In the genomic region with DNA sequence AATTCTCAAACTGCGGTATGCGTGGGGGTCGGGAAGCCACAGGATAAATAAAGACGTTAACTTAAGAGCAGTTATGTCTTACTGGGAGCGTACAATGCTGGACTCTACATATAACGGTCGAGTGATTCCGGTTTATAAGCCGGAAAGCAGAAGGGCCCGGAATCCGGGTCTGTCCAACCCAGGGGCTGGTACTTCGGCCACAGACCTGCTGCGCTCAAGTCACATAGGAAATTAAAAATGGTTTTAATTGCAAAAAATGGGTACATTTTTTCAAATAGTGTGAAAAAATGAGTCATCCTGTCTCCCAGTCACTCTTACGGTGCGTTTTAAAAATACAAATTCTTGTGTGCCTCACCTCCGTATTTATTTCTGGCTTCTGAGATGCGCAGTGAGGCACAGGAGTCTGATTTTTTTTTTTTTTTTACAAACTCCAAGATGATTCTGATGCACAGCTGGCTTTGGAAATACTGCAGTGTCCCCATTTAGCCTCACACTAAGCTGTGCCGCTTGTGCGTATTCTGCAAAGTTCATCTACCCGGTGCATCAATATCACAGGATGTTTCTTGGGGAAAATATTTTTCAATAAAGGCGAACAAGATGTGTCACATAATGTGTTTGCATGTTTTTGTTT, we compare ENCODE assay signal across 8 cellular contexts. TPM values are rescaled to one million over a fixed set of nuclear protein-coding genes. Genes with fewer than 3 reads are reported as not detected.
A peak's percentile ranks its signal among the peaks of the same experiment; 100 is the strongest.
DNase-seq lines count a peak whose midpoint lies in the region; ATAC-seq and TF ChIP-seq lines count a peak whose summit lies in the region.

No MANE protein-coding gene starts in this region.

- H3K36me3 Mint-ChIP-seq in activated CD4-positive, alpha-beta T cell treated with anti-CD3 and anti-CD28 coated beads, Interleukin-2, amount 10 ng/mL, durations not matched to agents 7 days and 5 days (ENCODE audit: low read depth): peaks cover 28% of the 10 kb centered on the region

- H2AK5ac ChIP-seq in mesenchymal stem cell (ENCODE audit: low read length, severe bottlenecking): no peak overlapping the region

- no peaks in the 10 kb centered on the region for H3K27me3 Mint-ChIP-seq in activated CD4-positive, alpha-beta T cell treated with anti-CD3 and anti-CD28 coated beads, Interleukin-2, amount 10 ng/mL, durations not matched to agents 7 days and 5 days

- WGBS in mesenchymal stem cell: 22% methylated on average over 21 of the region's 21 CpGs

- no peak overlapping the region for H2AFZ ChIP-seq in mesenchymal stem cell (ENCODE audit: low read depth, low read length)

- TF ChIP-seq CTCF in upper lobe of right lung (IDR thresholded peaks at IDR 0.05) (no peak), GM13977 (IDR thresholded peaks at IDR 0.05; ENCODE audit: extremely low read depth, insufficient read depth, missing control alignments) (no peak)

- H2BK5ac ChIP-seq in mesenchymal stem cell (ENCODE audit: low read depth, low read length, poor library complexity, severe bottlenecking): peak overlapping the region; percentile 35

- H3K27me3 ChIP-seq in mesenchymal stem cell (ENCODE audit: control insufficient read depth in 1 of 2, insufficient read depth in 1 of 2, low read length in 2 of 2) (no peaks in the 10 kb centered on the region), upper lobe of right lung (no peaks in the 10 kb centered on the region)

- H3K18ac ChIP-seq in mesenchymal stem cell (ENCODE audit: low read depth in 1 of 2, low read length in 2 of 2): no peak overlapping the region

- no peak overlapping the region for H3K23ac ChIP-seq in mesenchymal stem cell (ENCODE audit: low read length in 2 of 2)

- H2BK15ac ChIP-seq in mesenchymal stem cell (ENCODE audit: low read depth, poor library complexity, severe bottlenecking): no peak overlapping the region

- no peak overlapping the region for H3K4ac ChIP-seq in mesenchymal stem cell (ENCODE audit: low read depth in 1 of 2, low read length in 2 of 2)

- peak overlapping the region; percentile 95 for H3K27ac Mint-ChIP-seq in activated CD4-positive, alpha-beta T cell treated with anti-CD3 and anti-CD28 coated beads, Interleukin-2, amount 10 ng/mL, durations not matched to agents 7 days and 5 days

- peaks cover 33% of the 10 kb centered on the region for H3K79me1 ChIP-seq in mesenchymal stem cell (replicated peaks; ENCODE audit: low read length, poor library complexity, severe bottlenecking)

- peak overlapping the region; percentile 93 for H3K4me3 Mint-ChIP-seq in activated CD4-positive, alpha-beta T cell treated with anti-CD3 and anti-CD28 coated beads, Interleukin-2, amount 10 ng/mL, durations not matched to agents 7 days and 5 days

- H3K4me2 ChIP-seq in mesenchymal stem cell (ENCODE audit: low read length, poor library complexity, severe bottlenecking): peak overlapping the region; percentile 59

- H3K14ac ChIP-seq in mesenchymal stem cell (ENCODE audit: low read length in 2 of 2): no peak overlapping the region

- H3K36me3 ChIP-seq in KOPT-K1 (ENCODE audit: insufficient read depth, low read length) (peaks cover 41% of the 10 kb centered on the region), mesenchymal stem cell (ENCODE audit: control insufficient read depth in 1 of 2, insufficient read depth in 2 of 2, low read depth in 1 of 2, low read length in 2 of 2) (peaks cover 31 to 38% of the 10 kb centered on the region in 2 experiments), upper lobe of right lung (peaks cover 35% of the 10 kb centered on the region)

- ATAC-seq in upper lobe of right lung: peak; percentile 3

- H2BK120ac ChIP-seq in mesenchymal stem cell (ENCODE audit: low read depth, low read length): no peak overlapping the region

- H4K8ac ChIP-seq in mesenchymal stem cell (ENCODE audit: low read length): no peak overlapping the region

- H3K27ac ChIP-seq in KOPT-K1 (ENCODE audit: low read depth, low read length, poor library complexity, severe bottlenecking) (peak overlapping the region; percentile 97), mesenchymal stem cell (ENCODE audit: low read length, poor library complexity, severe bottlenecking) (peak overlapping the region; percentile 92), upper lobe of right lung (peak overlapping the region; percentile 100)

- H3K9me3 Mint-ChIP-seq in activated CD4-positive, alpha-beta T cell treated with anti-CD3 and anti-CD28 coated beads, Interleukin-2, amount 10 ng/mL, durations not matched to agents 7 days and 5 days: no peaks in the 10 kb centered on the region

- POLR2A ChIA-PET in activated CD4-positive, alpha-beta T cell treated with anti-CD3 and anti-CD28 coated beads, Interleukin-2, amount 10 ng/mL, durations not matched to agents 7 days and 5 days (lab: Charles Lee): interaction anchor here (1.0 kb wide), 1 partner anchor 14 kb away, joined by 4 read pairs; no protein-coding TSS in a partner anchor

- H3K4me3 ChIP-seq in mesenchymal stem cell (ENCODE audit: insufficient read depth in 1 of 2, low read depth in 1 of 2, low read length in 2 of 2) (peak overlapping the region; percentile 44 to 81), upper lobe of right lung (peak overlapping the region; percentile 99)

- H3K9ac ChIP-seq in mesenchymal stem cell (ENCODE audit: low read length): peak overlapping the region; percentile 98

- DNase-seq in activated CD4-positive, alpha-beta T cell treated with anti-CD3 and anti-CD28 coated beads, Interleukin-2, amount 10 ng/mL, durations not matched to agents 7 days and 5 days: no peak
- no peak for DNase-seq in activated CD4-positive, alpha-beta T cell treated with anti-CD3 and anti-CD28 coated beads, Interleukin-2, amount 50 U/mL, for 1 hour
- DNase-seq in cerebellar cortex (ENCODE audit: low spot score) (peak; percentile 54), mesenchymal stem cell (peak; percentile 77), upper lobe of right lung (no peak), DMS 273 (lab: John Stamatoyannopoulos, UW; ENCODE audit: unreplicated experiment) (no peak), GM13977 (ENCODE audit: low spot score) (no peak)

- intact Hi-C loops in upper lobe of right lung (cut with DNase I): no loop called here

- no peak overlapping the region for H2BK12ac ChIP-seq in mesenchymal stem cell (ENCODE audit: low read length in 2 of 2)

- H3K9me3 ChIP-seq in KOPT-K1 (ENCODE audit: insufficient read depth, low read length, poor library complexity, severe bottlenecking): no peaks in the 10 kb centered on the region
- no peaks in the 10 kb centered on the region for H3K9me3 ChIP-seq in mesenchymal stem cell (ENCODE audit: control insufficient read depth, low read length)
- no peaks in the 10 kb centered on the region for H3K9me3 ChIP-seq in upper lobe of right lung

- CTCF ChIA-PET in activated CD4-positive, alpha-beta T cell treated with anti-CD3 and anti-CD28 coated beads, Interleukin-2, amount 10 ng/mL, durations not matched to agents 7 days and 5 days (lab: Charles Lee): interaction anchor here (0.7 to 3.2 kb wide), 4 partner anchors 8 to 135 kb away, joined by 3 to 14 read pairs (median 6); a partner anchor contains a TSS

- in situ Hi-C loops in GM13977 (cut with MboI; ENCODE audit: low pct_unique_long_range_greater_than_20kb, low sequenced_read_pairs, unreplicated experiment): no loop called here

- H3K4me1 Mint-ChIP-seq in activated CD4-positive, alpha-beta T cell treated with anti-CD3 and anti-CD28 coated beads, Interleukin-2, amount 10 ng/mL, durations not matched to agents 7 days and 5 days: peaks cover 36% of the 10 kb centered on the region

- H3K4me1 ChIP-seq in mesenchymal stem cell (ENCODE audit: control insufficient read depth, insufficient read depth, low read depth, low read length): peaks cover 11% of the 10 kb centered on the region
- H3K4me1 ChIP-seq in upper lobe of right lung: peaks cover 14% of the 10 kb centered on the region

- H4K91ac ChIP-seq in mesenchymal stem cell (ENCODE audit: low read length): no peak overlapping the region

RNA-seq across cellular contexts. Expression of a gene that starts 1.0 kb away (rescaled TPM):
- total RNA-seq in activated CD4-positive, alpha-beta T cell treated with anti-CD3 and anti-CD28 coated beads, Interleukin-2, amount 10 ng/mL, durations not matched to agents 7 days and 5 days: 10 to 100 TPM; 44.0 to 44.6 TPM
- polyA plus RNA-seq in mesenchymal stem cell (2013, experiment 1 of 2): 16.7 TPM
- polyA plus RNA-seq in mesenchymal stem cell (2013, experiment 2 of 2): 17.3 TPM
- total RNA-seq in upper lobe of right lung: 43.1 TPM

RNA-seq across cellular contexts. Expression of a gene that starts 23.6 kb away (rescaled TPM):
- under 1 TPM; 0.81 to 0.82 TPM for total RNA-seq in activated CD4-positive, alpha-beta T cell treated with anti-CD3 and anti-CD28 coated beads, Interleukin-2, amount 10 ng/mL, durations not matched to agents 7 days and 5 days
- 175 TPM for polyA plus RNA-seq in mesenchymal stem cell (2013, experiment 1 of 2)
- polyA plus RNA-seq in mesenchymal stem cell (2013, experiment 2 of 2): 164 TPM
- 65.9 TPM for total RNA-seq in upper lobe of right lung

RNA-seq across cellular contexts. Expression of a gene that starts 36.5 kb away (rescaled TPM):
- total RNA-seq in activated CD4-positive, alpha-beta T cell treated with anti-CD3 and anti-CD28 coated beads, Interleukin-2, amount 10 ng/mL, durations not matched to agents 7 days and 5 days: 10 to 100 TPM; 40.4 to 41.2 TPM
- 9.5 TPM for polyA plus RNA-seq in mesenchymal stem cell (2013, experiment 1 of 2)
- polyA plus RNA-seq in mesenchymal stem cell (2013, experiment 2 of 2): 9.3 TPM
- 19.1 TPM for total RNA-seq in upper lobe of right lung

RNA-seq across cellular contexts. Expression of a gene that starts 44.4 kb away (rescaled TPM):
- total RNA-seq in activated CD4-positive, alpha-beta T cell treated with anti-CD3 and anti-CD28 coated beads, Interleukin-2, amount 10 ng/mL, durations not matched to agents 7 days and 5 days: 10 to 100 TPM; 64.9 to 76.3 TPM
- polyA plus RNA-seq in mesenchymal stem cell (2013, experiment 1 of 2): 373 TPM
- 366 TPM for polyA plus RNA-seq in mesenchymal stem cell (2013, experiment 2 of 2)
- total RNA-seq in upper lobe of right lung: 164 TPM

RNA-seq across cellular contexts. Expression of a gene that starts 44.5 kb away (rescaled TPM):
- 1 to 10 TPM; 2.6 TPM for total RNA-seq in activated CD4-positive, alpha-beta T cell treated with anti-CD3 and anti-CD28 coated beads, Interleukin-2, amount 10 ng/mL, durations not matched to agents 7 days and 5 days
- 4.3 TPM for polyA plus RNA-seq in mesenchymal stem cell (2013, experiment 1 of 2)
- polyA plus RNA-seq in mesenchymal stem cell (2013, experiment 2 of 2): 3.6 TPM
- total RNA-seq in upper lobe of right lung: 2.8 TPM

Comparison
In these comparisons a context has a peak if more than half of its experiments do, and no peak if none do; other contexts are left out.
1. DNase-seq: peak in cerebellar cortex (single experiment) and mesenchymal stem cell (single experiment); none in activated CD4-positive, alpha-beta T cell treated with anti-CD3 and anti-CD28 coated beads, Interleukin-2, amount 10 ng/mL, durations not matched to agents 7 days and 5 days (single experiment), activated CD4-positive, alpha-beta T cell treated with anti-CD3 and anti-CD28 coated beads, Interleukin-2, amount 50 U/mL, for 1 hour (single experiment), upper lobe of right lung (single experiment), DMS 273 (single experiment) and GM13977 (single experiment).
2. RNA of a gene that starts 23.6 kb away (total RNA-seq): 65.9 TPM in upper lobe of right lung (single experiment); 0.81 to 0.82 TPM in activated CD4-positive, alpha-beta T cell treated with anti-CD3 and anti-CD28 coated beads, Interleukin-2, amount 10 ng/mL, durations not matched to agents 7 days and 5 days; every median in the first group is over 10 times any median in the second.
3. Peak in every context shown above with its lines, with median percentiles within 50 percentile points of each other: H3K27ac ChIP-seq.